In genomic region chr17:42520540-42520951, GRCh38 we compare ENCODE assay signal across 9 cellular contexts. TPM values are rescaled to one million over a fixed set of nuclear protein-coding genes. Genes with fewer than 3 reads are reported as not detected.
DNase-seq lines count a peak whose midpoint lies in the region; ATAC-seq, FAIRE-seq and TF ChIP-seq lines count a peak whose summit lies in the region.
"Had no signal": no experiment of that assay in that cellular context is flagged by ENCODE, and none has a peak within 500 bp of the region (broad histone marks: within the 10 kb centered on the region; RNA-seq: fewer than 3 reads in every experiment).

No MANE protein-coding gene starts in this region.

- peaks cover 34% of the 10 kb centered on the region for H3K4me1 ChIP-seq in cardiac muscle cell (ENCODE audit: low read depth)
- H3K4me1 ChIP-seq in astrocyte (ENCODE audit: insufficient read depth, low read length): peaks cover 69% of the 10 kb centered on the region
- H3K4me1 ChIP-seq in liver (ENCODE audit: control insufficient read depth in 4 of 4, insufficient read depth in 4 of 4, low read length in 3 of 4): peaks cover 4 to 44% (median 25%) of the 10 kb centered on the region in 4 donors
- H3K4me1 ChIP-seq in urinary bladder (ENCODE audit: insufficient read depth): no peaks in the 10 kb centered on the region

- peak overlapping the region; percentile 100 for H3K27ac Mint-ChIP-seq in astrocyte (ENCODE audit: unreplicated experiment)
- H3K27ac Mint-ChIP-seq: IgD-negative memory B cell had no signal

- 65% methylated on average over 9 of the region's 9 CpGs for WGBS in liver
- 17% methylated on average over 9 of the region's 9 CpGs for WGBS in urinary bladder

- H3K4me3 Mint-ChIP-seq in astrocyte (ENCODE audit: unreplicated experiment): peak overlapping the region; percentile 50
- H3K4me3 Mint-ChIP-seq: IgD-negative memory B cell had no signal

- H2AFZ ChIP-seq in astrocyte (ENCODE audit: low read depth, low read length): no peak overlapping the region

- H3K4me2 ChIP-seq in astrocyte (ENCODE audit: low read length): peak overlapping the region; percentile 79

- peak overlapping the region; percentile 100 for H3K27ac ChIP-seq in cardiac muscle cell
- peak overlapping the region; percentile 100 for H3K27ac ChIP-seq in astrocyte (ENCODE audit: low read depth, low read length)
- H3K27ac ChIP-seq in liver (ENCODE audit: low read depth in 1 of 2, low read length in 2 of 2): peak overlapping the region; percentile 79 to 90
- peak overlapping the region; percentile 81 for H3K27ac ChIP-seq in urinary bladder (ENCODE audit: low read depth)

- no peaks in the 10 kb centered on the region for H4K20me1 ChIP-seq in astrocyte (ENCODE audit: insufficient read depth, low read length)

- no peaks in the 10 kb centered on the region for H3K9me3 Mint-ChIP-seq in astrocyte (ENCODE audit: unreplicated experiment)
- H3K9me3 Mint-ChIP-seq: IgD-negative memory B cell had no signal

- peaks cover 11% of the 10 kb centered on the region for H3K36me3 Mint-ChIP-seq in astrocyte (ENCODE audit: low read depth, unreplicated experiment)

- H3K27me3 Mint-ChIP-seq in astrocyte (ENCODE audit: low read depth, unreplicated experiment): no peaks in the 10 kb centered on the region
- H3K27me3 Mint-ChIP-seq: IgD-negative memory B cell had no signal

- ATAC-seq in left ventricle myocardium superior: no peak

- peaks cover 86% of the 10 kb centered on the region for H3K4me1 Mint-ChIP-seq in astrocyte (ENCODE audit: low read depth, unreplicated experiment)

- TF ChIP-seq CTCF in cardiac muscle cell (IDR thresholded peaks at IDR 0.05; ENCODE audit: low read depth, low read length): peak; percentile 29
- peak; percentile 27 for TF ChIP-seq CTCF in astrocyte (IDR thresholded peaks at IDR 0.05; ENCODE audit: insufficient read depth, low read depth, low read length)
- no peak for TF ChIP-seq CTCF in liver (IDR thresholded peaks at IDR 0.05; ENCODE audit: low read depth, low read length, missing input control)

- peak overlapping the region; percentile 84 for H3K9ac ChIP-seq in astrocyte (ENCODE audit: low read length)
- peak overlapping the region in 1 of 2 donors; percentile 24 for H3K9ac ChIP-seq in liver (ENCODE audit: low read depth in 1 of 2, low read length in 2 of 2)

- H3K9me3 ChIP-seq in cardiac muscle cell (ENCODE audit: low read depth) (no peaks in the 10 kb centered on the region), astrocyte (ENCODE audit: insufficient read depth, low read depth, low read length) (no peaks in the 10 kb centered on the region), liver (ENCODE audit: control insufficient read depth in 4 of 4, low read length in 3 of 4) (no peaks in the 10 kb centered on the region)

- H3K27me3 ChIP-seq in cardiac muscle cell (no peaks in the 10 kb centered on the region), astrocyte (ENCODE audit: insufficient read depth, low read length) (no peaks in the 10 kb centered on the region), liver (ENCODE audit: control insufficient read depth in 4 of 4, insufficient read depth in 4 of 4, low read length in 3 of 4) (no peaks in the 10 kb centered on the region)

- no peak for TF ChIP-seq RAD21 in liver (IDR thresholded peaks at IDR 0.05)

- H3K4me3 ChIP-seq in cardiac muscle cell (no peak overlapping the region), astrocyte (ENCODE audit: insufficient read depth, low read depth, low read length) (no peak overlapping the region), liver (ENCODE audit: low read depth in 1 of 3, low read length in 3 of 3) (no peak overlapping the region), urinary bladder (ENCODE audit: low read depth, low read length) (no peak overlapping the region)

- H3K36me3 ChIP-seq in cardiac muscle cell: no peaks in the 10 kb centered on the region
- no peaks in the 10 kb centered on the region for H3K36me3 ChIP-seq in astrocyte (ENCODE audit: insufficient read depth, low read length)
- H3K36me3 ChIP-seq in liver (ENCODE audit: control insufficient read depth in 4 of 4, insufficient read depth in 3 of 4, low read depth in 1 of 4, low read length in 3 of 4): peaks cover 0 to 3% (median under 1%) of the 10 kb centered on the region in 4 donors
- no peaks in the 10 kb centered on the region for H3K36me3 ChIP-seq in urinary bladder (ENCODE audit: insufficient read depth)

- intact Hi-C loops in left ventricle myocardium superior (cut with micrococcal nuclease): no loop called here

- no peak for FAIRE-seq in astrocyte (lab: Jason Lieb, UNC)

- no peaks in the 10 kb centered on the region for H3K79me2 ChIP-seq in astrocyte (ENCODE audit: insufficient read depth, low read length)

- DNase-seq in cardiac muscle cell (ENCODE audit: low read depth in 1 of 2, low spot score in 1 of 2) (no peak), left ventricle myocardium superior (no peak), astrocyte (ENCODE audit: low read depth) (no peak), SHP77 (lab: John Stamatoyannopoulos, UW) (no peak), hepatic stellate cell (ENCODE audit: low spot score) (no peak), NCI-H510A (lab: John Stamatoyannopoulos, UW) (no peak)

TF ChIP-seq in liver, 16 proteins besides CTCF, POLR2A, EP300 and RAD21 (continues in another document):
- no peak for TF ChIP-seq MAX (IDR thresholded peaks at IDR 0.05)
- TF ChIP-seq FOXA1 (IDR thresholded peaks at IDR 0.05): no peak
- TF ChIP-seq TAF1 (conservative IDR thresholded peaks at IDR 0.05): no peak
- no peak for TF ChIP-seq HNF4A (conservative IDR thresholded peaks at IDR 0.05)
- no peak for TF ChIP-seq RXRA (IDR thresholded peaks at IDR 0.05)
- TF ChIP-seq ATF3 (IDR thresholded peaks at IDR 0.05): no peak
- no peak for TF ChIP-seq JUND (IDR thresholded peaks at IDR 0.05)
- TF ChIP-seq REST (IDR thresholded peaks at IDR 0.05): no peak
- no peak for TF ChIP-seq EGR1 (IDR thresholded peaks at IDR 0.05; ENCODE audit: low read depth in 2 of 2)
- no peak for TF ChIP-seq HNF4G (IDR thresholded peaks at IDR 0.05)
- TF ChIP-seq SP1 (IDR thresholded peaks at IDR 0.05): no peak
- no peak for TF ChIP-seq YY1 (IDR thresholded peaks at IDR 0.05)
- TF ChIP-seq FOXA2 (IDR thresholded peaks at IDR 0.05): no peak

RNA-seq across cellular contexts. Expression of gene NAGLU, which starts 15.5 kb away (rescaled TPM):
- total RNA-seq in cardiac muscle cell: 49.0 and 56.9 TPM in 2 replicates
- 37.1 and 56.9 TPM in 2 replicates for polyA plus RNA-seq in cardiac muscle cell
- total RNA-seq in left ventricle myocardium superior: 8.3 TPM
- total RNA-seq in astrocyte: 19.3 and 25.9 TPM in 2 replicates
- 10 to 100 TPM; 20.5 to 37.4 TPM for total RNA-seq in liver
- polyA plus RNA-seq in liver: 10 to 100 TPM; 15.5 to 41.2 TPM
- 18.0 TPM for total RNA-seq in urinary bladder
- 40.3 TPM for polyA plus RNA-seq in urinary bladder

RNA-seq across cellular contexts. Expression of gene HSD17B1, which starts 32.2 kb away (rescaled TPM):
- total RNA-seq in cardiac muscle cell (4.3 and 6.0 TPM in 2 replicates), left ventricle myocardium superior (1.4 TPM), astrocyte (1.5 and 1.7 TPM in 2 replicates), liver (1 to 10 TPM in 1 of 2 donors, under 1 TPM in 1; 0.67 to 1.0 TPM), urinary bladder (1.5 TPM)
- polyA plus RNA-seq in cardiac muscle cell (2.8 and 3.0 TPM in 2 replicates), liver (1 to 10 TPM; 1.0 to 1.8 TPM), urinary bladder (2.5 TPM)

RNA-seq across cellular contexts. Expression of gene COASY, which starts 41.4 kb away (rescaled TPM):
- total RNA-seq in cardiac muscle cell (32.5 and 43.5 TPM in 2 replicates), left ventricle myocardium superior (45.2 TPM), astrocyte (52.0 and 54.2 TPM in 2 replicates), liver (10 to 100 TPM; 18.2 to 33.4 TPM), urinary bladder (8.8 TPM)
- polyA plus RNA-seq in cardiac muscle cell (74.7 and 97.4 TPM in 2 replicates), liver (10 to 100 TPM; 70.0 to 78.1 TPM), urinary bladder (43.7 TPM)

RNA-seq across cellular contexts. Expression of gene MLX, which starts 46.4 kb away (rescaled TPM):
- 22.4 and 28.1 TPM in 2 replicates for total RNA-seq in cardiac muscle cell
- 37.1 and 47.3 TPM in 2 replicates for polyA plus RNA-seq in cardiac muscle cell
- total RNA-seq in left ventricle myocardium superior: 72.3 TPM
- total RNA-seq in astrocyte: 26.5 and 29.9 TPM in 2 replicates
- total RNA-seq in liver: 10 to 100 TPM; 19.4 to 40.0 TPM
- 10 to 100 TPM; 29.2 to 35.1 TPM for polyA plus RNA-seq in liver
- 17.1 TPM for total RNA-seq in urinary bladder
- 38.0 TPM for polyA plus RNA-seq in urinary bladder

RNA-seq across cellular contexts. Expression of gene PSMC3IP, which starts 57.0 kb away (rescaled TPM):
- total RNA-seq in cardiac muscle cell (6.2 and 6.6 TPM in 2 replicates), left ventricle myocardium superior (3.1 TPM), astrocyte (5.4 and 8.7 TPM in 2 replicates), liver (1 to 10 TPM; 1.3 to 3.0 TPM), urinary bladder (4.5 TPM)
- polyA plus RNA-seq in cardiac muscle cell (9.1 and 14.0 TPM in 2 replicates), liver (under 1 TPM; 0.58 to 0.88 TPM), urinary bladder (7.9 TPM)
